9 cellular contexts compared by ENCODE assay signal in the genomic region with DNA sequence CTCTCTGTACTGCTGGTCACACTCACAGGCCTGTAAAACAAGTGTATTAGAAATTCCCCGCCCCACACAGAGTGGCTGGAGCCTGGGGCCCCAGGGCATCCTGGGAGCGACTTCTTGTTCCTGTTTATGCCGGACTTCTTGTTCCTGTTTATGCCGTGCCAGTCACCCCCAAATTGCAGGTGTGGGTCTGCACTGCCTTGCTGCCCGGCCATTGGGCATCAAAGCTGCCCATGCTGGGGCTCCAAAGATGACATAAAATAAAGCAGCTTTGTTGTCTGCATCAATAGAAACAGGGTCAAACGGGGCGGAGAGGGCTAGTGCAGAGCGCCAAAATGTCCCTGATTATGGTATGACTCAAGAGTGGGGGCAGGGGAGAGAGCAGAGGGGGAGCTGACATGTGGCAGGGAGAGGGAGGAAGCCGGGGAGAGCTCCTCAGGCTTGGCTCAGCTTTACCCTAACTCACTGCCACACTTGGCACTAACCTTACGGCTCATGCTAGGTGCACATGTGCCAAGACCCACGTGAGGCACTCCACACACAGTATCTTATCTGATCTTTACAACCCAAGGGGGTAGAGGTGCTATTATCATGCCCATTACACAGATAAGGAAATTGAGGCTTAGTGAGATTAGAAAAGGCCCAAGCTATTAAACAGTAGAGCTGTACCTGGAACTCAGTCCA.
DNase-seq lines count a peak whose midpoint lies in the region; ATAC-seq and TF ChIP-seq lines count a peak whose summit lies in the region.
"Had no signal": no experiment of that assay in that cellular context is flagged by ENCODE, and none has a peak within 500 bp of the region (broad histone marks: within the 10 kb centered on the region; RNA-seq: fewer than 3 reads in every experiment).

No MANE protein-coding gene starts in this region.

- peaks cover 6% of the 10 kb centered on the region for H3K36me3 Mint-ChIP-seq in activated naive CD4-positive, alpha-beta T cell treated with anti-CD3 and anti-CD28 coated beads for 36 hours (ENCODE audit: low read depth)
- H3K36me3 Mint-ChIP-seq in immature natural killer cell = peaks cover 6 to 17% (median 11%) of the 10 kb centered on the region in 3 donors

- peak overlapping the region; percentile 23 for H3K4me3 Mint-ChIP-seq in activated naive CD4-positive, alpha-beta T cell treated with anti-CD3 and anti-CD28 coated beads for 36 hours
- H3K4me3 Mint-ChIP-seq in immature natural killer cell = peak overlapping the region; percentile 66 to 90 (median 70)

- DNase-seq in activated naive CD4-positive, alpha-beta T cell treated with anti-CD3 and anti-CD28 coated beads for 36 hours = peak; percentile 37
- DNase-seq in activated naive CD4-positive, alpha-beta T cell treated with anti-CD3 and anti-CD28 coated beads, Interleukin-2, amount 50 U/mL, for 16 hours = no peak
- DNase-seq in NCI-H446 (lab: John Stamatoyannopoulos, UW) = peak; percentile 36 to 66
- DNase-seq in activated effector memory CD4-positive, alpha-beta T cell treated with anti-CD3 and anti-CD28 coated beads, Interleukin-2, amount 50 U/mL, for 16 hours = peak; percentile 78
- peak in 2 of 3 donors; percentile 40 to 51 for DNase-seq in immature natural killer cell
- no peak for DNase-seq in suprapubic skin (ENCODE audit: low spot score in 2 of 2)
- DNase-seq in DMS79 treated with DMSO at 0.1 percent for 48 hours (lab: John Stamatoyannopoulos, UW) = no peak

- CTCF ChIA-PET in activated naive CD4-positive, alpha-beta T cell treated with anti-CD3 and anti-CD28 coated beads for 36 hours (lab: Charles Lee) = no interaction called here

- H3K9me3 ChIP-seq in suprapubic skin = no peaks in the 10 kb centered on the region

- 59% methylated on average over 11 of the region's 11 CpGs for WGBS in suprapubic skin

- peaks cover 94% of the 10 kb centered on the region for H3K4me1 Mint-ChIP-seq in activated naive CD4-positive, alpha-beta T cell treated with anti-CD3 and anti-CD28 coated beads for 36 hours (ENCODE audit: low read depth)
- peaks cover 99 to 100% of the 10 kb centered on the region in 2 donors for H3K4me1 Mint-ChIP-seq in immature natural killer cell

- no peaks in the 10 kb centered on the region for H3K36me3 ChIP-seq in suprapubic skin

- peak overlapping the region; percentile 7 for H3K27ac Mint-ChIP-seq in activated naive CD4-positive, alpha-beta T cell treated with anti-CD3 and anti-CD28 coated beads for 36 hours
- peak overlapping the region; percentile 91 to 99 (median 96) for H3K27ac Mint-ChIP-seq in immature natural killer cell

- H3K27me3 ChIP-seq in suprapubic skin = no peaks in the 10 kb centered on the region

- H3K27me3 Mint-ChIP-seq in activated naive CD4-positive, alpha-beta T cell treated with anti-CD3 and anti-CD28 coated beads for 36 hours (ENCODE audit: low read depth) = no peaks in the 10 kb centered on the region
- peaks cover 0 to 27% (median 20%) of the 10 kb centered on the region in 3 donors for H3K27me3 Mint-ChIP-seq in immature natural killer cell (ENCODE audit: low read depth in 3 of 3)

- no peak for TF ChIP-seq EP300 in suprapubic skin (IDR thresholded peaks at IDR 0.05)

- ATAC-seq in HG02678 (IDR thresholded peaks at IDR 0.05; ENCODE audit: unreplicated experiment) = peak; percentile 49

- no peaks in the 10 kb centered on the region for H3K9me3 Mint-ChIP-seq in activated naive CD4-positive, alpha-beta T cell treated with anti-CD3 and anti-CD28 coated beads for 36 hours
- peaks cover 0 to 1% (median 0%) of the 10 kb centered on the region in 6 donors for H3K9me3 Mint-ChIP-seq in immature natural killer cell

- no peak for TF ChIP-seq POLR2A in suprapubic skin (IDR thresholded peaks at IDR 0.05)

- intact Hi-C loops in activated naive CD4-positive, alpha-beta T cell treated with anti-CD3 and anti-CD28 coated beads for 36 hours (cut with micrococcal nuclease) = no loop called here

- no peak for TF ChIP-seq CTCF in suprapubic skin (IDR thresholded peaks at IDR 0.05)

- H3K4me1 ChIP-seq in suprapubic skin = peaks cover 37% of the 10 kb centered on the region

- H3K27ac ChIP-seq in suprapubic skin = peak overlapping the region; percentile 12
- H3K27ac ChIP-seq: epithelial cell of prostate had no signal

- H3K4me3 ChIP-seq in suprapubic skin = no peak overlapping the region

Comparison
In these comparisons a context has a peak if more than half of its experiments do, and no peak if none do; other contexts are left out.
1. DNase-seq: peak in activated naive CD4-positive, alpha-beta T cell treated with anti-CD3 and anti-CD28 coated beads for 36 hours (single experiment), NCI-H446 (2 of 2), activated effector memory CD4-positive, alpha-beta T cell treated with anti-CD3 and anti-CD28 coated beads, Interleukin-2, amount 50 U/mL, for 16 hours (single experiment) and immature natural killer cell (2 of 3); none in activated naive CD4-positive, alpha-beta T cell treated with anti-CD3 and anti-CD28 coated beads, Interleukin-2, amount 50 U/mL, for 16 hours (single experiment), suprapubic skin (0 of 2) and DMS79 treated with DMSO at 0.1 percent for 48 hours (single experiment).